ENCODE assay signal across 28 cellular contexts in the genomic region with DNA sequence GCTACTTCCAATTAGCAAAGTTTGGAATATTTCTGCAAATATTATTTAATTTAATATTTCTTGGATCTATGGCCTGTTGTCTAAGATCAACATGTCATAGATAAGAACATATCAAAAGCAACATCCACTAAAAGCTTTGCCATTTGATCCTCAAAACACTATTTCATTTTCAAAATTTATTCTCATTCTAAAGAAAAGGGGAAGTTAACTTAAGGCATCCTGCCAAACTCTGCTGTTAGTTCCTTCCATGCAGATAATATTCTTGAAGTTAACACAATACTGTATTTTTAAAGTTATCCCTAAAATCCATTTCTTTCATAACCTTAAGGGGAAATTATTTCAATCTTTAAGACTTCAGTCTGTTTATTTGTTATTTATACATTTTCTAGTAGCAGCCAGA. TPM values are rescaled to one million over a fixed set of nuclear protein-coding genes. Genes with fewer than 3 reads are reported as not detected.
DNase-seq lines count a peak whose midpoint lies in the region; ATAC-seq and TF ChIP-seq lines count a peak whose summit lies in the region.
"Had no signal": no experiment of that assay in that cellular context is flagged by ENCODE, and none has a peak within 500 bp of the region (broad histone marks: within the 10 kb centered on the region; RNA-seq: fewer than 3 reads in every experiment).

No MANE protein-coding gene starts in this region.

- DNase-seq in GM12865 (ENCODE audit: low read depth) (peak; percentile 8), Kasumi-1 (lab: John Stamatoyannopoulos, UW) (peak; percentile 73 to 79), SKM-1 (lab: John Stamatoyannopoulos, UW; ENCODE audit: unreplicated experiment) (peak; percentile 63), GM10266 (ENCODE audit: extremely low spot score) (no peak), HT-29 (ENCODE audit: low spot score) (no peak)
- DNase-seq: activated CD4-positive, alpha-beta memory T cell treated with anti-CD3 and anti-CD28 coated beads, Interleukin-2, amount 10 ng/mL, durations not matched to agents 7 days and 5 days; activated CD4-positive, CD25-positive, alpha-beta regulatory T cell treated with anti-CD3 and anti-CD28 coated beads, Interleukin-2, amount 50 U/mL, for 72 hours; activated CD8-positive, alpha-beta memory T cell treated with anti-CD3 and anti-CD28 coated beads, Interleukin-2, amount 50 U/mL, for 48 hours; DND-41; effector memory CD4-positive, alpha-beta T cell; foreskin fibroblast; GOT3; left lung; naive thymus-derived CD4-positive, alpha-beta T cell; NCI-H1436; NCI-H2107; NCI-H446; nucleus accumbens; stimulated activated naive CD8-positive, alpha-beta T cell treated with anti-CD3 and anti-CD28 coated beads, Interleukin-15, Interleukin-2, amounts not matched to agents 100 U/mL and 50 U/mL, for 24 hours; T-cell; testis; uterus had no signal

- H3K4me3 ChIP-seq in GM12865 (ENCODE audit: low read depth, low read length): no peak overlapping the region
- no peak overlapping the region for H3K4me3 ChIP-seq in mesodermal cell (ENCODE audit: extremely low read depth, insufficient read depth, low read length, poor library complexity, severe bottlenecking)
- H3K4me3 ChIP-seq: breast epithelium, coronary artery, left lung, testis, uterus had no signal

- ATAC-seq in HG03095 (IDR thresholded peaks at IDR 0.05; ENCODE audit: unreplicated experiment): no peak
- ATAC-seq: activated T-helper 17 cell treated with anti-CD3 and anti-CD28 coated beads, Interleukin-2, amount 50 U/mL, for 72 hours; naive thymus-derived CD4-positive, alpha-beta T cell; stimulated activated naive CD8-positive, alpha-beta T cell treated with anti-CD3 and anti-CD28 coated beads, Interleukin-15, Interleukin-2, amounts not matched to agents 100 U/mL and 50 U/mL, for 24 hours; T-cell had no signal

- no peaks in the 10 kb centered on the region for H3K36me3 ChIP-seq in mesodermal cell (ENCODE audit: control insufficient read depth, insufficient read depth, low read length)
- H3K36me3 ChIP-seq: breast epithelium, left lung, uterus had no signal

- H3K27ac ChIP-seq in mesodermal cell (ENCODE audit: low read depth, low read length, severe bottlenecking): peak overlapping the region; percentile 18
- H3K27ac ChIP-seq: breast epithelium, C4-2B, coronary artery, left lung, testis, uterus had no signal

- TF ChIP-seq CTCF in GM12865 (IDR thresholded peaks at IDR 0.05; ENCODE audit: insufficient read depth, low read depth, low read length, missing control alignments) (no peak), GM10266 (IDR thresholded peaks at IDR 0.05; ENCODE audit: control insufficient read depth, insufficient read depth, low read depth, missing control alignments) (no peak)

- H3K4me1 ChIP-seq in mesodermal cell (ENCODE audit: control insufficient read depth, insufficient read depth, low read length, poor library complexity, severe bottlenecking): no peaks in the 10 kb centered on the region
- H3K4me1 ChIP-seq: breast epithelium, testis, uterus had no signal

- no peaks in the 10 kb centered on the region for H3K9me3 ChIP-seq in mesodermal cell (ENCODE audit: control insufficient read depth, low read length)
- H3K9me3 ChIP-seq: breast epithelium, left lung, testis, uterus had no signal

RNA-seq across cellular contexts. Expression of gene GBE1, which starts 28.2 kb away (rescaled TPM):
- polyA plus RNA-seq in mesodermal cell (2013, experiment 1 of 2): 40.7 TPM
- polyA plus RNA-seq in mesodermal cell (2013, experiment 2 of 2): 36.8 TPM
- 2.1 and 2.8 TPM in 2 replicates for total RNA-seq in HT-29 (2014; rRNA removed; shearing (Covaris generic))

Comparison
In these comparisons a context has a peak if more than half of its experiments do, and no peak if none do; other contexts are left out.
1. DNase-seq: peak in GM12865 (single experiment), Kasumi-1 (2 of 2) and SKM-1 (single experiment); none in GM10266 (single experiment) and HT-29 (single experiment).